ENCODE assay signal across 33 cellular contexts in genomic region chr16:86216591-86216990, GRCh38.
"Had no signal": no experiment of that assay in that cellular context is flagged by ENCODE, and none has a peak within 500 bp of the region (broad histone marks: within the 10 kb centered on the region; RNA-seq: fewer than 3 reads in every experiment).

No MANE protein-coding gene starts in this region.

- H3K27ac ChIP-seq: cardiac muscle cell, PC-9, RWPE1, VCaP had no signal

- H3K4me3 ChIP-seq: cardiac muscle cell, K562, PC-9 had no signal

- ATAC-seq: activated naive CD8-positive, alpha-beta T cell treated with anti-CD3 and anti-CD28 coated beads, Interleukin-2, amount 50 U/mL, for 24 hours; activated T-cell treated with anti-CD3 and anti-CD28 coated beads, Interleukin-2, amount 50 U/mL, for 4 hours; K562; Right ventricle myocardium inferior; SK-N-SH treated with all-trans-retinoic acid at 6 μM for 48 hours; T-cell; T-helper 17 cell had no signal

- H3K36me3 ChIP-seq: cardiac muscle cell had no signal

- H3K27me3 ChIP-seq: cardiac muscle cell had no signal

- DNase-seq: activated B cell treated with CpG ODN at 0.5 μM for 24 hours; activated CD4-positive, alpha-beta memory T cell treated with anti-CD3 and anti-CD28 coated beads for 36 hours; activated CD4-positive, alpha-beta T cell treated with anti-CD3 and anti-CD28 coated beads for 4 hours; activated CD4-positive, alpha-beta T cell treated with anti-CD3 and anti-CD28 coated beads, Interleukin-2, amount 50 U/mL, for 1 hour; activated CD4-positive, CD25-positive, alpha-beta regulatory T cell treated with anti-CD3 and anti-CD28 coated beads, Interleukin-2, amount 50 U/mL, for 72 hours; activated effector memory CD4-positive, alpha-beta T cell treated with Interleukin-2 at 50 U/mL for 16 hours; activated naive CD4-positive, alpha-beta T cell treated with anti-CD3 and anti-CD28 coated beads, Interleukin-2, amount 10 ng/mL, durations not matched to agents 7 days and 5 days; activated naive CD8-positive, alpha-beta T cell treated with anti-CD3 and anti-CD28 coated beads, Interleukin-2, amount 50 U/mL, for 24 hours; activated T-cell treated with anti-CD3 and anti-CD28 coated beads for 4 hours; activated T-cell treated with anti-CD3 and anti-CD28 coated beads, Interleukin-2, amount 50 U/mL, for 4 hours; anterior cingulate cortex; NCI-H1092 treated with DMSO at 0.1 percent for 48 hours; NCI-H1417; NCI-H146; NCI-H187; NCI-H2029 treated with DMSO at 0.1 percent for 48 hours; NCI-H2107; NCI-H2171; NCI-H510A; NCI-H526; NCI-H748 treated with DMSO at 0.1 percent for 48 hours; NK-92 treated with Interleukin-12 subunit alpha and Interleukin-12 subunit beta, amount 100 ng/mL, for 24 hours; PC-9; SIG-M5; T-cell; T-helper 17 cell; T-helper 9 cell had no signal
